In the genomic region with DNA sequence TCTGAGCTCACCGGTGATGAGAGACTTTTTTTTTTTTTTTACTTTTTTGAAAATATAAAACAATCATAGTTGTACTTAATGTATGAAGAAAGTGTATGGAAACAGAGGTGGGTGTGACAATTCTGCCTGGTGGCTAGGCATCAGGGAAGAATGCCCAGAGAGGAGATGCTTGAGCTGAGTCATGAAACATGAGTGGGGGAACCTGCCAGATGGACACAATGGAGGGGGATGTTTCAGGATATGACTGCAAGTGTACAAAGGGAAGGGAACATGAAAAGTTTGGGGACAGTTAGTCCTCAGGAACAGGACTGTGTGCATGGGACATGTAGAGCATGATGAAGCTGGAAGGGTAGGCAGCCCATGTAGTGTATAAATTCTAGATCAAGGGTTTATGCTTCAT, we compare ENCODE assay signal across 20 cellular contexts.
A peak's percentile ranks its signal among the peaks of the same experiment; 100 is the strongest.
DNase-seq lines count a peak whose midpoint lies in the region; TF ChIP-seq lines count a peak whose summit lies in the region.
"Had no signal": no experiment of that assay in that cellular context is flagged by ENCODE, and none has a peak within 500 bp of the region (broad histone marks: within the 10 kb centered on the region; RNA-seq: fewer than 3 reads in every experiment).

No MANE protein-coding gene starts in this region.

- H3K4me3 ChIP-seq in MG63, result no peak overlapping the region
- H3K4me3 ChIP-seq: left ventricle myocardium inferior, prostate gland, transverse colon had no signal

- no peaks in the 10 kb centered on the region for H3K36me3 ChIP-seq in MG63
- H3K36me3 ChIP-seq: left ventricle myocardium inferior, prostate gland, transverse colon had no signal

- H3K36me3 Mint-ChIP-seq in nephron progenitor cell (ENCODE audit: low read depth), result no peaks in the 10 kb centered on the region
- no peaks in the 10 kb centered on the region for H3K36me3 Mint-ChIP-seq in activated naive CD4-positive, alpha-beta T cell treated with anti-CD3 and anti-CD28 coated beads for 36 hours (ENCODE audit: low read depth)
- H3K36me3 Mint-ChIP-seq: immature natural killer cell, WTC11 had no signal

- TF ChIP-seq CTCF in nephron progenitor cell (IDR thresholded peaks at IDR 0.05), result no peak

- no peaks in the 10 kb centered on the region for H3K9me3 Mint-ChIP-seq in nephron progenitor cell
- no peaks in the 10 kb centered on the region for H3K9me3 Mint-ChIP-seq in activated naive CD4-positive, alpha-beta T cell treated with anti-CD3 and anti-CD28 coated beads for 36 hours
- H3K9me3 Mint-ChIP-seq: central memory CD8-positive, alpha-beta T cell; T-helper 2 cell treated with Interferon-gamma antibody and Interleukin-4, amounts not matched to agents 5 μg/mL and 100 μg/mL, for 36 hours; WTC11 had no signal

- H3K4me3 Mint-ChIP-seq in nephron progenitor cell, result no peak overlapping the region
- H3K4me3 Mint-ChIP-seq in activated naive CD4-positive, alpha-beta T cell treated with anti-CD3 and anti-CD28 coated beads for 36 hours, result no peak overlapping the region
- H3K4me3 Mint-ChIP-seq: activated CD4-positive, alpha-beta memory T cell treated with anti-CD3 and anti-CD28 coated beads, Interleukin-2, amount 10 ng/mL, durations not matched to agents 7 days and 5 days; central memory CD8-positive, alpha-beta T cell; immature natural killer cell; T-helper 2 cell treated with Interferon-gamma antibody and Interleukin-4, amounts not matched to agents 5 μg/mL and 100 μg/mL, for 36 hours; WTC11 had no signal

- intact Hi-C loops in posterior cingulate gyrus (cut with DNase I), result no loop called here
- intact Hi-C loops in activated naive CD4-positive, alpha-beta T cell treated with anti-CD3 and anti-CD28 coated beads for 36 hours (cut with micrococcal nuclease), result no loop called here

- H3K9me3 ChIP-seq in MG63, result no peaks in the 10 kb centered on the region
- H3K9me3 ChIP-seq: left ventricle myocardium inferior, prostate gland, transverse colon had no signal

- peaks cover 22% of the 10 kb centered on the region for H3K4me1 Mint-ChIP-seq in nephron progenitor cell
- H3K4me1 Mint-ChIP-seq in activated naive CD4-positive, alpha-beta T cell treated with anti-CD3 and anti-CD28 coated beads for 36 hours (ENCODE audit: low read depth), result no peaks in the 10 kb centered on the region
- H3K4me1 Mint-ChIP-seq: activated CD4-positive, alpha-beta memory T cell treated with anti-CD3 and anti-CD28 coated beads, Interleukin-2, amount 10 ng/mL, durations not matched to agents 7 days and 5 days; central memory CD8-positive, alpha-beta T cell; immature natural killer cell had no signal

- H3K27ac Mint-ChIP-seq in nephron progenitor cell, result no peak overlapping the region
- H3K27ac Mint-ChIP-seq in activated naive CD4-positive, alpha-beta T cell treated with anti-CD3 and anti-CD28 coated beads for 36 hours, result no peak overlapping the region
- H3K27ac Mint-ChIP-seq: activated CD4-positive, alpha-beta memory T cell treated with anti-CD3 and anti-CD28 coated beads, Interleukin-2, amount 10 ng/mL, durations not matched to agents 7 days and 5 days; immature natural killer cell; T-helper 2 cell treated with Interferon-gamma antibody and Interleukin-4, amounts not matched to agents 5 μg/mL and 100 μg/mL, for 36 hours; WTC11 had no signal

- H3K27me3 ChIP-seq in MG63, result no peaks in the 10 kb centered on the region
- H3K27me3 ChIP-seq: transverse colon had no signal

- CTCF ChIA-PET in activated naive CD4-positive, alpha-beta T cell treated with anti-CD3 and anti-CD28 coated beads for 36 hours (lab: Charles Lee), result no interaction called here

- H3K27me3 Mint-ChIP-seq in nephron progenitor cell (ENCODE audit: low read depth, poor library complexity), result no peaks in the 10 kb centered on the region
- H3K27me3 Mint-ChIP-seq in activated naive CD4-positive, alpha-beta T cell treated with anti-CD3 and anti-CD28 coated beads for 36 hours (ENCODE audit: low read depth), result no peaks in the 10 kb centered on the region
- H3K27me3 Mint-ChIP-seq: activated CD4-positive, alpha-beta memory T cell treated with anti-CD3 and anti-CD28 coated beads, Interleukin-2, amount 10 ng/mL, durations not matched to agents 7 days and 5 days; central memory CD8-positive, alpha-beta T cell had no signal

- peak; percentile 62 for DNase-seq in Daoy (ENCODE audit: low read depth)
- DNase-seq in MG63, result peak; percentile 53
- DNase-seq in dermis microvascular lymphatic vessel endothelial cell (ENCODE audit: low read depth in 2 of 2), result peak; percentile 5 to 27
- DNase-seq in posterior cingulate gyrus, result peak in 6 of 10 donors; percentile 24 to 88 (median 44)
- DNase-seq in nephron progenitor cell, result no peak
- DNase-seq in activated naive CD4-positive, alpha-beta T cell treated with anti-CD3 and anti-CD28 coated beads for 36 hours, result no peak
- no peak for DNase-seq in NCI-H2196 treated with DMSO at 0.1 percent for 48 hours (lab: John Stamatoyannopoulos, UW; ENCODE audit: unreplicated experiment)
- DNase-seq: activated CD4-positive, alpha-beta memory T cell treated with anti-CD3 and anti-CD28 coated beads, Interleukin-2, amount 10 ng/mL, durations not matched to agents 7 days and 5 days; COR-L47; effector CD8-positive, alpha-beta T cell; immature natural killer cell; left ventricle myocardium inferior; NCI-H1930; NK-92 treated with Interleukin-12 subunit alpha and Interleukin-12 subunit beta, amount 100 ng/mL, for 24 hours; stimulated activated naive CD8-positive, alpha-beta T cell treated with anti-CD3 and anti-CD28 coated beads, Interleukin-15, Interleukin-2, amounts not matched to agents 100 U/mL and 50 U/mL, for 24 hours; transverse colon had no signal

Comparison
In these comparisons a context has a peak if more than half of its experiments do, and no peak if none do; other contexts are left out.
1. DNase-seq: peak in Daoy (single experiment), MG63 (single experiment), dermis microvascular lymphatic vessel endothelial cell (2 of 2) and posterior cingulate gyrus (6 of 10); none in nephron progenitor cell (single experiment), activated naive CD4-positive, alpha-beta T cell treated with anti-CD3 and anti-CD28 coated beads for 36 hours (single experiment) and NCI-H2196 treated with DMSO at 0.1 percent for 48 hours (single experiment).